In the genomic region with DNA sequence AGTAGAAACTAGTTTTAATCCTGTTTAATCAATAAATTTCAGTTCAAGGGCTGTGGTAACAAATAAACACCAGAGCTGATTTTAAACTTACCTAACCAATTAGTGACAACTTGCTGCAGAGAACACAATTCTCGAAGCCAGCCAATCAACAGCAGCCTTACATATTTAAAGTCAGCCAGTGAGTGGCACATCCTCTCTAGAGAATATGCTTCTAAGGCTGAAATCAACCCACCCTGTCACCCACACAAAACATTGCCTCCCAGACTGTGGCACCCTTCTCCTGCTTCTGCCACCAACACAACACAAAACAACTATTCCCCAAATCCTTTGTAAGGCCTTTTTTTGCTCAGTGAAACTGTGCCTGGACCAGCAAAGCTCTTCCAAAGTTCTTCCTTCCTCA, we compare ENCODE assay signal across 1 cellular context.
TF ChIP-seq lines count a peak whose summit lies in the region.

No MANE protein-coding gene starts in this region.

TF ChIP-seq in HCT116, 20 proteins besides CTCF, POLR2A, EP300 and RAD21 (continued from another document):
- no peak for TF ChIP-seq REST (IDR thresholded peaks at IDR 0.05; ENCODE audit: low read depth)
- no peak for TF ChIP-seq SRF (IDR thresholded peaks at IDR 0.05; ENCODE audit: low read depth)
- TF ChIP-seq FOSL1 (IDR thresholded peaks at IDR 0.05; ENCODE audit: low read depth): no peak
- no peak for TF ChIP-seq JUND (IDR thresholded peaks at IDR 0.05)
- no peak for TF ChIP-seq ZNF274 (IDR thresholded peaks at IDR 0.05; ENCODE audit: low read depth, low read length)
- TF ChIP-seq, protein P1, sequence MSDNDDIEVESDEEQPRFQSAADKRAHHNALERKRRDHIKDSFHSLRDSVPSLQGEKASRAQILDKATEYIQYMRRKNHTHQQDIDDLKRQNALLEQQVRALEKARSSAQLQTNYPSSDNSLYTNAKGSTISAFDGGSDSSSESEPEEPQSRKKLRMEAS (IDR thresholded peaks at IDR 0.05): no peak
- TF ChIP-seq YY1 (IDR thresholded peaks at IDR 0.05; ENCODE audit: extremely low read depth, insufficient replicate concordance, low read depth, low read length): no peak
- TF ChIP-seq TCF7L2 (IDR thresholded peaks at IDR 0.05; ENCODE audit: borderline replicate concordance, extremely low read depth, insufficient read depth, insufficient read length): no peak
- TF ChIP-seq EZH2phosphoT487 (IDR thresholded peaks at IDR 0.05; ENCODE audit: borderline replicate concordance): no peak
- no peak for TF ChIP-seq ELF1 (IDR thresholded peaks at IDR 0.05; ENCODE audit: borderline replicate concordance, low read depth)
